ENCODE assay signal across 9 cellular contexts in the genomic region with DNA sequence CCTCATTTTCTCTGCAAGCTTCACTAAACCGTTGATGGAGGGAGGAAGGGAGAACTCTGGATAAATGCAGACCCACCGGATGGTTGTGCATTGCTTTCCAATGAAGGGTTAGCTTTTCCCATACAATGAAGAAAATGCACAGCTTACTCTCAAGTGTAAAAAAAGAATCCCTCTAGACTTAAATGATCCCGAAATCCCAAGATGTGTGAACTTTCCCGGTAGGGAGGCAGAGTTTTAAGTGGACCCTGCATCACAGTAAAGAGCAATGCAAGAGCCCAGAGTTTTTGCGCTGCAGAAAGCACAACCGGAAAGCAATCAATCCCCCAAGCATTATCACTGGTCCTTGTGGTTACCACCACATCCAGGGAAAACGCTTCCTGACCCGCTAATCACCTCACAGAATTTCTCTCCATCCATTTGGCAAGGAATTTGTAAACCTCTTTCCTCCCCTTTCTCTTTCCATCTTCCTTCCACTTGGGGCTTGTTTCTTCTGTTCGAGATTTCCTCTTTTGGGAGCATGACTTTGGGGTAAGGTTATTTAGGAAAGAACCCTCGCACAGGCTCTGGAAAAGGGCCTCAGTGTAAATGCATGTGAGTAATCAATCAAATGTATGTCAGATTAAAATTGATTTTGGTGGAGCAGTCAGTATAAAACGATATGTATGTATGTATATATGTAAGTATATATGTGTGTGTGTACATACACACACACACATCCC. TPM values are rescaled to one million over a fixed set of nuclear protein-coding genes. Genes with fewer than 3 reads are reported as not detected.
A peak's percentile ranks its signal among the peaks of the same experiment; 100 is the strongest.
DNase-seq lines count a peak whose midpoint lies in the region; ATAC-seq and TF ChIP-seq lines count a peak whose summit lies in the region.
"Had no signal": no experiment of that assay in that cellular context is flagged by ENCODE, and none has a peak within 500 bp of the region (broad histone marks: within the 10 kb centered on the region; RNA-seq: fewer than 3 reads in every experiment).

No MANE protein-coding gene starts in this region.

- TSS peak; percentile 25 for BruUV-seq in Caco-2 (replicated peaks; lab: Mats Ljungman, UMichigan)

- H3K14ac ChIP-seq in trophoblast cell (ENCODE audit: low read length), result no peak overlapping the region

- H3K9ac ChIP-seq in SK-N-MC (ENCODE audit: insufficient read length) (no peak overlapping the region), fibroblast of lung (ENCODE audit: insufficient read depth, low read length) (no peak overlapping the region), trophoblast cell (ENCODE audit: low read length) (no peak overlapping the region)

- H4K20me1 ChIP-seq in fibroblast of lung (ENCODE audit: control insufficient read depth, extremely low read depth, insufficient read depth, low read length), result no peaks in the 10 kb centered on the region

- H2BK120ac ChIP-seq in trophoblast cell (ENCODE audit: insufficient read depth, low read length, poor library complexity), result no peak overlapping the region

- TF ChIP-seq CTCF in Caco-2 (IDR thresholded peaks at IDR 0.05; ENCODE audit: insufficient read depth in 1 of 2, low read depth in 1 of 2, low read length in 1 of 2, severe bottlenecking in 1 of 2, unreplicated experiment in 1 of 2) (no peak), fibroblast of lung (conservative IDR thresholded peaks at IDR 0.05 in 1 of 2, IDR thresholded peaks at IDR 0.05 in 1 of 2; ENCODE audit: low read depth in 1 of 2, low read length in 2 of 2) (no peak)

- H4K91ac ChIP-seq in trophoblast cell (ENCODE audit: low read depth, low read length), result no peak overlapping the region

- H3K27ac ChIP-seq in SK-N-MC (no peak overlapping the region), fibroblast of lung (ENCODE audit: insufficient read depth, low read length) (no peak overlapping the region), trophoblast cell (ENCODE audit: low read depth, low read length) (no peak overlapping the region)
- H3K27ac ChIP-seq: SJSA1 had no signal

- DNase-seq in Caco-2, result no peak
- no peak for DNase-seq in SK-N-MC (ENCODE audit: low read depth, low spot score)
- DNase-seq in fibroblast of lung (ENCODE audit: low read depth in 2 of 2), result peak in 1 of 2 donors; percentile 14
- DNase-seq in trophoblast cell, result no peak
- DNase-seq in DMS153 treated with DMSO at 0.1 percent for 48 hours (lab: John Stamatoyannopoulos, UW; ENCODE audit: unreplicated experiment), result no peak
- DNase-seq in H4 (ENCODE audit: low spot score), result no peak

- H4K12ac ChIP-seq in trophoblast cell (ENCODE audit: low read depth, low read length), result no peak overlapping the region

- peak overlapping the region; percentile 73 for H2AFZ ChIP-seq in fibroblast of lung (ENCODE audit: low read length)
- H2AFZ ChIP-seq in trophoblast cell (ENCODE audit: insufficient read depth, low read length, poor library complexity), result no peak overlapping the region

- H3K36me3 ChIP-seq in Caco-2 (ENCODE audit: control insufficient read depth, insufficient read depth, low read length) (no peaks in the 10 kb centered on the region), SK-N-MC (ENCODE audit: insufficient read depth, low read length) (no peaks in the 10 kb centered on the region), fibroblast of lung (ENCODE audit: control insufficient read depth, insufficient read depth, low read length) (no peaks in the 10 kb centered on the region), trophoblast cell (ENCODE audit: control insufficient read depth in 1 of 2, insufficient read depth in 2 of 2, low read length in 2 of 2) (no peaks in the 10 kb centered on the region)
- H3K36me3 ChIP-seq: SJSA1 had no signal

- H3K27me3 Mint-ChIP-seq in Caco-2 (ENCODE audit: insufficient read depth, unreplicated experiment), result peaks cover 29% of the 10 kb centered on the region

- H3K4me1 ChIP-seq in Caco-2, result peaks cover 5% of the 10 kb centered on the region; the same call in 1 of the 2 replicates
- no peaks in the 10 kb centered on the region for H3K4me1 ChIP-seq in fibroblast of lung (ENCODE audit: control insufficient read depth, extremely low read depth, insufficient read depth, low read length)
- peaks cover 3 to 4% of the 10 kb centered on the region in 2 experiments for H3K4me1 ChIP-seq in trophoblast cell (ENCODE audit: control insufficient read depth in 1 of 2, insufficient read depth in 2 of 2, low read length in 2 of 2)

- H3K4ac ChIP-seq in trophoblast cell (ENCODE audit: low read depth, low read length), result no peak overlapping the region

- CTCF ChIA-PET in Caco-2 (lab: Charles Lee), result no interaction called here

- H3K23ac ChIP-seq in trophoblast cell (ENCODE audit: low read length), result no peak overlapping the region

- H4K8ac ChIP-seq in trophoblast cell (ENCODE audit: low read depth, low read length), result no peak overlapping the region

- H3K79me2 ChIP-seq in fibroblast of lung (ENCODE audit: control insufficient read depth, insufficient read depth, low read length) (no peaks in the 10 kb centered on the region), trophoblast cell (ENCODE audit: control insufficient read depth, insufficient read depth, low read length, poor library complexity) (no peaks in the 10 kb centered on the region)

- peaks cover 5% of the 10 kb centered on the region for H3K36me3 Mint-ChIP-seq in Caco-2 (ENCODE audit: insufficient read depth, unreplicated experiment)

- no peaks in the 10 kb centered on the region for H3K9me3 ChIP-seq in Caco-2
- H3K9me3 ChIP-seq in SK-N-MC (ENCODE audit: low read depth, low read length), result no peaks in the 10 kb centered on the region
- H3K9me3 ChIP-seq in fibroblast of lung (ENCODE audit: control insufficient read depth, insufficient read depth, low read depth, low read length), result no peaks in the 10 kb centered on the region
- H3K9me3 ChIP-seq in trophoblast cell (ENCODE audit: insufficient read depth, low read depth, low read length), result peaks cover 2% of the 10 kb centered on the region
- H3K9me3 ChIP-seq: SJSA1 had no signal

- H2BK5ac ChIP-seq in trophoblast cell (ENCODE audit: low read depth, low read length, poor library complexity), result no peak overlapping the region

- no peak overlapping the region for H3K27ac Mint-ChIP-seq in Caco-2 (ENCODE audit: unreplicated experiment)

- H3K27me3 ChIP-seq in Caco-2 (replicated peaks; ENCODE audit: control insufficient read depth, insufficient read depth, low read length) (peaks cover 4% of the 10 kb centered on the region), fibroblast of lung (ENCODE audit: control insufficient read depth, insufficient read depth, low read length) (no peaks in the 10 kb centered on the region), trophoblast cell (ENCODE audit: insufficient read depth, low read length) (peaks cover 16% of the 10 kb centered on the region)

- intact Hi-C loops in Caco-2 (cut with micrococcal nuclease; ENCODE audit: unreplicated experiment), result no loop called here

- no peak overlapping the region for H2BK12ac ChIP-seq in trophoblast cell (ENCODE audit: low read length)

- WGBS in trophoblast cell (ENCODE audit: extremely low coverage, insufficient coverage, insufficient read length), result no CpG with 5 or more reads among the region's 11 CpGs

- ATAC-seq in HG03280 (IDR thresholded peaks at IDR 0.05; ENCODE audit: unreplicated experiment), result no peak
- ATAC-seq in activated CD4-positive, CD25-positive, alpha-beta regulatory T cell treated with anti-CD3 and anti-CD28 coated beads, Interleukin-2, amount 50 U/mL, for 24 hours, result no peak

- H3K18ac ChIP-seq in trophoblast cell (ENCODE audit: low read length), result no peak overlapping the region

- peak overlapping the region; percentile 84 for H3K4me3 Mint-ChIP-seq in Caco-2 (ENCODE audit: unreplicated experiment)

- no peaks in the 10 kb centered on the region for H3K9me3 Mint-ChIP-seq in Caco-2 (ENCODE audit: unreplicated experiment)

- POLR2A ChIA-PET in Caco-2 (lab: Charles Lee), result no interaction called here

- H3K4me3 ChIP-seq in Caco-2 (ENCODE audit: low read depth, low read length), result peak overlapping the region; percentile 40
- H3K4me3 ChIP-seq in SK-N-MC, result peak overlapping the region; percentile 82; the same call in 1 of the 2 replicates
- peak overlapping the region; percentile 44 to 76 (median 62) for H3K4me3 ChIP-seq in fibroblast of lung (replicated peaks in 1 of 4; ENCODE audit: control extremely low read depth in 1 of 4, insufficient read depth in 1 of 4, low read depth in 3 of 4, low read length in 4 of 4)
- no peak overlapping the region for H3K4me3 ChIP-seq in trophoblast cell (ENCODE audit: low read depth, low read length)

- H3K79me1 ChIP-seq in trophoblast cell (ENCODE audit: low read length), result no peaks in the 10 kb centered on the region

- H3K4me1 Mint-ChIP-seq in Caco-2 (ENCODE audit: low read depth, unreplicated experiment), result peaks cover 8% of the 10 kb centered on the region

- H3K4me2 ChIP-seq in fibroblast of lung (ENCODE audit: extremely low read depth, insufficient read depth, low read length), result peak overlapping the region; percentile 88
- H3K4me2 ChIP-seq in trophoblast cell (ENCODE audit: low read length), result peak overlapping the region; percentile 97

- no peak overlapping the region for H2AK5ac ChIP-seq in trophoblast cell (ENCODE audit: low read length)

RNA-seq across cellular contexts. Expression of a gene that starts 1.4 kb away (rescaled TPM):
- total RNA-seq in Caco-2 (2022) (1.6 TPM in 2 replicates), fibroblast of lung (0.83 and 1.3 TPM in 2 replicates)
- 0.48 and 0.78 TPM in 2 replicates for polyA plus RNA-seq in fibroblast of lung
- polyA plus RNA-seq in fibroblast of lung (2012), result 0.37 and 0.71 TPM in 2 replicates
- not detected in 2 replicates for polyA minus RNA-seq in fibroblast of lung (ENCODE audit: low replicate concordance)
- polyA plus RNA-seq in trophoblast cell (2013), result 0.14 TPM in 2 replicates
- total RNA-seq in H4 (2014; rRNA removed; shearing (Covaris generic)), result 0.19 and 0.31 TPM in 2 replicates

RNA-seq across cellular contexts. Expression of a gene that starts 20.6 kb away (rescaled TPM):
- total RNA-seq in Caco-2 (2022) (not detected in 2 replicates), fibroblast of lung (not detected in 2 replicates)
- not detected in 2 replicates for polyA plus RNA-seq in fibroblast of lung
- not detected in 2 replicates for polyA plus RNA-seq in fibroblast of lung (2012)
- not detected in 2 replicates for polyA minus RNA-seq in fibroblast of lung (ENCODE audit: low replicate concordance)
- not detected in 2 replicates for polyA plus RNA-seq in trophoblast cell (2013)
- total RNA-seq in H4 (2014; rRNA removed; shearing (Covaris generic)), result not detected in 2 replicates
- total RNA-seq: SJSA1 had no signal
